ENCODE assay signal across 30 cellular contexts in the genomic region with DNA sequence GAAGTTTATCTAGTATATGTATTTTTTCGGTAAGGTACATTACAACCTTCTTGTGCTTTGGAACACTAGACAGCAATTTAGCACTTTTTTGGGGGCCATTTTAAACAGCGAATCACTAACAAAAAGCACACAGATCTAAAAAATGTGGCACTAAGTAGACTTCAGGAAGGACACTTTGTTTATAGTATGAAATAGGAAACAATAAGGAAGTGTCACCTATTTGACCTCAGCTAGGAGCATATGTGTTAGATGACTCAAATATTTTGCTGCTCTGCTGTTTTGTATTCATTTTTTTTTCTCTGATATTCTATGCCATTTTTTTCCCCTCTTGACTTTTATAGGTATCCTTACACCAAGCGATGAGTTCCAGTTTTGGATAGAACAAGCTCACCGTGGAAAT.
"Had no signal": no experiment of that assay in that cellular context is flagged by ENCODE, and none has a peak within 500 bp of the region (broad histone marks: within the 10 kb centered on the region; RNA-seq: fewer than 3 reads in every experiment).

No MANE protein-coding gene starts in this region.

- ATAC-seq: activated CD4-positive, CD25-positive, alpha-beta regulatory T cell treated with anti-CD3 and anti-CD28 coated beads, Interleukin-2, amount 50 U/mL, for 24 hours; activated CD8-positive, alpha-beta T cell treated with anti-CD3 and anti-CD28 coated beads for 36 hours; activated T-cell treated with anti-CD3 and anti-CD28 coated beads, Interleukin-2, amount 50 U/mL, for 4 hours; activated T-helper 17 cell treated with anti-CD3 and anti-CD28 coated beads, Interleukin-2, amount 50 U/mL, for 72 hours; body of pancreas; effector memory CD8-positive, alpha-beta T cell; gastroesophageal sphincter; heart right ventricle; T-helper 17 cell had no signal

- H3K36me3 ChIP-seq: colonic mucosa, WERI-Rb-1 had no signal

- H3K27me3 ChIP-seq: body of pancreas, colonic mucosa, esophagus squamous epithelium, gastroesophageal sphincter, heart right ventricle had no signal

- DNase-seq: activated B cell treated with CpG ODN at 0.5 μM for 24 hours; activated CD4-positive, alpha-beta T cell treated with anti-CD3 and anti-CD28 coated beads for 48 hours; activated CD4-positive, alpha-beta T cell treated with anti-CD3 and anti-CD28 coated beads, Interleukin-2, amount 50 U/mL, for 1 hour; activated CD4-positive, alpha-beta T cell treated with anti-CD3 and anti-CD28 coated beads, Interleukin-2, amount 50 U/mL, for 48 hours; activated CD8-positive, alpha-beta memory T cell treated with anti-CD3 and anti-CD28 coated beads for 24 hours; activated CD8-positive, alpha-beta T cell treated with anti-CD3 and anti-CD28 coated beads for 36 hours; activated effector memory CD4-positive, alpha-beta T cell treated with Interleukin-2 at 50 U/mL for 16 hours; activated gamma-delta T cell treated with Interleukin-2 at 50 U/mL for 16 hours; activated naive CD4-positive, alpha-beta T cell treated with anti-CD3 and anti-CD28 coated beads, Interleukin-2, amount 50 U/mL, for 16 hours; activated naive CD4-positive, alpha-beta T cell treated with Interleukin-2 at 50 U/mL for 16 hours; activated T-cell treated with anti-CD3 and anti-CD28 coated beads, Interleukin-2, amount 50 U/mL, for 4 hours; amygdala; aorta; body of pancreas; caudate nucleus; cerebellar nuclear complex; colonic mucosa; effector CD4-positive, alpha-beta T cell; effector memory CD8-positive, alpha-beta T cell; esophagus squamous epithelium; foreskin melanocyte; heart right ventricle; T-helper 1 cell; T-helper 17 cell; T1000; WERI-Rb-1 had no signal

- H3K4me3 ChIP-seq: body of pancreas, colonic mucosa, esophagus squamous epithelium, gastroesophageal sphincter, heart right ventricle had no signal

- H3K4me1 ChIP-seq: colonic mucosa had no signal

- H3K9me3 ChIP-seq: body of pancreas, colonic mucosa, esophagus squamous epithelium, gastroesophageal sphincter, heart right ventricle had no signal

- H3K27ac ChIP-seq: body of pancreas, colonic mucosa, epithelial cell of prostate, esophagus squamous epithelium, gastroesophageal sphincter, heart right ventricle, WERI-Rb-1 had no signal
